1 cellular context compared by ENCODE assay signal in the genomic region with DNA sequence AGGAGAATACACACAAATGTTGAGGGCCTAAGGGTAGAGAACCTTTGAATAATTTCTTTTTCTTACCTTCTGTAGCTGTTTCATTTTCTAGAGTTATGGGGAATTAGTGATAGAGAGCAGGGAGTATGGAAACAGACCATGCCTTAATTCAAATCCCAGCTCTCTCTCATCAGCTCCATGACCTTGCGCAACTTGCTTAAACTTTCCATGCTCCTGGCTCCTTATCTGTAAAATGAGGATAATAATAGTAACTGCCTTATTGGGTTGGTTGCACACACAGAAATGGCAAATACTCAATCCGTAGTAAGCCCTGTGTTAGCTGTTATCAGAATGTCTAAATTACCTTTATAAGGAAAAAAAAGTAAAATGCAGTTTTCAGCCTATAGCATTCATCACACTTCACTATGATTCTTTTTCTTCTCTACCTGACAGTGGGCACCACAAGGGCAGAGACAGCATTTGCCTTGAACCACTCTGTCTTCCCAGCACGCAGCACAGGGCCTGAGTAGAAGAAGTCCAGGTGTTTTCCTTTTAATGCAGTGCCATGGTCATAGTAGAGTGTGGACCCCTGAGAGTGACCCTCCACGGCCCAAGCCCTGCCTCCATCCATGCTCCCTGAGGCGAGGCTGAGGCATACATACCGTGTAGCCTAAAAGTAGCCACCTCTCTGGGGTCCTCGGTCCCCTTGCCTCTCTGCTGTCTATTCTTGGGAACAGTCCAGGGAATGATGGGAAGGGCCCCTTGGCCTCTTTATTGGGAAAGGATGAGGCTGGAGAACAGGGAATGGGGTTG.
TF ChIP-seq lines count a peak whose summit lies in the region.

No MANE protein-coding gene starts in this region.

TF ChIP-seq in HepG2, 621 proteins besides CTCF, POLR2A, EP300 and RAD21:
- TF ChIP-seq CEBPB (IDR thresholded peaks at IDR 0.05; ENCODE audit: borderline replicate concordance, low read depth, low read length), result peak; percentile 72; the same call in 1 of the 2 replicates
- TF ChIP-seq ISL2 (CRISPR knock-in tag; IDR thresholded peaks at IDR 0.05), result no peak
- TF ChIP-seq, protein P1, sequence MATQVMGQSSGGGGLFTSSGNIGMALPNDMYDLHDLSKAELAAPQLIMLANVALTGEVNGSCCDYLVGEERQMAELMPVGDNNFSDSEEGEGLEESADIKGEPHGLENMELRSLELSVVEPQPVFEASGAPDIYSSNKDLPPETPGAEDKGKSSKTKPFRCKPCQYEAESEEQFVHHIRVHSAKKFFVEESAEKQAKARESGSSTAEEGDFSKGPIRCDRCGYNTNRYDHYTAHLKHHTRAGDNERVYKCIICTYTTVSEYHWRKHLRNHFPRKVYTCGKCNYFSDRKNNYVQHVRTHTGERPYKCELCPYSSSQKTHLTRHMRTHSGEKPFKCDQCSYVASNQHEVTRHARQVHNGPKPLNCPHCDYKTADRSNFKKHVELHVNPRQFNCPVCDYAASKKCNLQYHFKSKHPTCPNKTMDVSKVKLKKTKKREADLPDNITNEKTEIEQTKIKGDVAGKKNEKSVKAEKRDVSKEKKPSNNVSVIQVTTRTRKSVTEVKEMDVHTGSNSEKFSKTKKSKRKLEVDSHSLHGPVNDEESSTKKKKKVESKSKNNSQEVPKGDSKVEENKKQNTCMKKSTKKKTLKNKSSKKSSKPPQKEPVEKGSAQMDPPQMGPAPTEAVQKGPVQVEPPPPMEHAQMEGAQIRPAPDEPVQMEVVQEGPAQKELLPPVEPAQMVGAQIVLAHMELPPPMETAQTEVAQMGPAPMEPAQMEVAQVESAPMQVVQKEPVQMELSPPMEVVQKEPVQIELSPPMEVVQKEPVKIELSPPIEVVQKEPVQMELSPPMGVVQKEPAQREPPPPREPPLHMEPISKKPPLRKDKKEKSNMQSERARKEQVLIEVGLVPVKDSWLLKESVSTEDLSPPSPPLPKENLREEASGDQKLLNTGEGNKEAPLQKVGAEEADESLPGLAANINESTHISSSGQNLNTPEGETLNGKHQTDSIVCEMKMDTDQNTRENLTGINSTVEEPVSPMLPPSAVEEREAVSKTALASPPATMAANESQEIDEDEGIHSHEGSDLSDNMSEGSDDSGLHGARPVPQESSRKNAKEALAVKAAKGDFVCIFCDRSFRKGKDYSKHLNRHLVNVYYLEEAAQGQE (IDR thresholded peaks at IDR 0.05; ENCODE audit: borderline replicate concordance in 1 of 2, low read depth in 1 of 2, low read length in 2 of 2), result no peak
- peak; percentile 58 for TF ChIP-seq CEBPG (CRISPR knock-in tag; IDR thresholded peaks at IDR 0.05)
TF ChIP-seq in HepG2: peak in this region for 2.
